1 cellular context compared by ENCODE assay signal in the genomic region with DNA sequence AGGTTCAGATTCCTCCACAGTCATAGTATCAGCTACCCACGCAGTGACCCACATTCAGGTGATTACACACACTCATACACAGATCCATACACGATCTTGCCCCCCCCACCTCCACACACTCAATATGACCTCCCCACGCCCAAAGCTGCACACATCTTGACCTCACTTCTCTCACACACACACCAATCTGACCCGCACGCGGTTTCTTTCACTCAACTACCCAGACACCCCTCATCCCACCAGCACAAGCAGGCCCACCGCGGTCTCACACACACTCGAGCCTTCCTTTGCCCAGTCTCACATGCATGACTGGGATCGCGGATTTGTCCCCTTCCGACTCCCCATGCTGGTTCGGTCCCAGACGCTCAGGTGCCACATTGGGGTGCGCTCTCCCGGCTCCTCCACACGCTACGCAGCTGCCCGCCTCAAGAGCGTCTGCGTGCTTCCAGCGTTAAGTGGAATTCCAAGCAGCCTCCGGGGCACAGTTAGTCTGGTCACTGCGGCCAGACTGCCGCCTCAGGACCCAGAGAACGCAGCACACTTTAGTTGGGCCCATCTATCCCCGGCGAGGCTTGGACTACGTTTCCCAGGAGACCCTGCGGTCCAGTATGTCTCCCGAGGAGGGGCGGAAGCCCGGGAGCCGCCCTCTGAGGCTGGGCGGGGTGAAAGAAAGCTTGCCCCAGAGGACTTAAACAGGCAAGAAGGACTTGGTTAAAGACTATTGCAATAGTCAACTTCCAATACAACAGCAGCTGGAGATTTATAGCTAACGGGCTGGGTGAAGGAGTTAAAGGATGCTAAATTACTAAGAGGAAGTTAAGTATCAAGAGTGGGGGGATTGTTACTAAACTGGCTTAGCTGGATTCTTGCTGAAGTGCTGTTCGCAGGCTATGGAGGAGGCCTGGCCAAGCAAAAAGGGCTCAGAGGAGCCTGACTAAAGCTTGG.
TF ChIP-seq lines count a peak whose summit lies in the region.

No MANE protein-coding gene starts in this region.

TF ChIP-seq in endothelial cell of umbilical vein, 7 proteins besides CTCF, POLR2A, EP300 and RAD21:
- TF ChIP-seq, protein P1, sequence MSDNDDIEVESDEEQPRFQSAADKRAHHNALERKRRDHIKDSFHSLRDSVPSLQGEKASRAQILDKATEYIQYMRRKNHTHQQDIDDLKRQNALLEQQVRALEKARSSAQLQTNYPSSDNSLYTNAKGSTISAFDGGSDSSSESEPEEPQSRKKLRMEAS (IDR thresholded peaks at IDR 0.05; ENCODE audit: insufficient read depth, insufficient read length) = no peak
- TF ChIP-seq POLR2AphosphoS5 (IDR thresholded peaks at IDR 0.05; ENCODE audit: insufficient read depth, low read depth, low read length) = peak; percentile 23
